ENCODE assay signal across 12 cellular contexts in genomic region chr11:101442171-101442570, GRCh38.
DNase-seq lines count a peak whose midpoint lies in the region; ATAC-seq and TF ChIP-seq lines count a peak whose summit lies in the region.
"Had no signal": no experiment of that assay in that cellular context is flagged by ENCODE, and none has a peak within 500 bp of the region (broad histone marks: within the 10 kb centered on the region; RNA-seq: fewer than 3 reads in every experiment).

No MANE protein-coding gene starts in this region.

- WGBS in smooth muscle cell (ENCODE audit: low lambda C conversion rate): 44% methylated on average over 4 of the region's 4 CpGs
- 68 to 74% (median 69%) methylated on average over 4 of the region's 4 CpGs for WGBS in psoas muscle, 3 donors

- peak overlapping the region; percentile 75 for H3K27ac ChIP-seq in left ventricle myocardium inferior (replicated peaks)
- peak overlapping the region; percentile 65 for H3K27ac ChIP-seq in smooth muscle cell (ENCODE audit: low read depth)
- no peak overlapping the region for H3K27ac ChIP-seq in psoas muscle

- no peaks in the 10 kb centered on the region for H4K20me1 ChIP-seq in smooth muscle cell (ENCODE audit: low read depth)

- H3K4me2 ChIP-seq in smooth muscle cell: no peak overlapping the region

- in situ Hi-C loops in astrocyte of the spinal cord (cut with HindIII; ENCODE audit: low sequenced_read_pairs): no loop called here

- no peaks in the 10 kb centered on the region for H3K79me2 ChIP-seq in smooth muscle cell (ENCODE audit: low read depth)

- TF ChIP-seq CTCF in astrocyte of the spinal cord (IDR thresholded peaks at IDR 0.05; ENCODE audit: low read depth, low read length) (no peak), left ventricle myocardium inferior (IDR thresholded peaks at IDR 0.05; ENCODE audit: borderline replicate concordance) (no peak), smooth muscle cell (IDR thresholded peaks at IDR 0.05; ENCODE audit: borderline replicate concordance, insufficient read depth, poor library complexity, severe bottlenecking) (no peak), psoas muscle (IDR thresholded peaks at IDR 0.05) (no peak)

- H3K4me3 ChIP-seq in astrocyte of the spinal cord (ENCODE audit: low read depth, low read length) (no peak overlapping the region), left ventricle myocardium inferior (no peak overlapping the region), smooth muscle cell (no peak overlapping the region), psoas muscle (no peak overlapping the region)

- H3K9ac ChIP-seq in smooth muscle cell (ENCODE audit: low read depth): no peak overlapping the region

- H3F3A ChIP-seq in smooth muscle cell (ENCODE audit: low read depth): no peaks in the 10 kb centered on the region

- H2AFZ ChIP-seq in smooth muscle cell (ENCODE audit: low read depth): no peak overlapping the region

- peak; percentile 70 for DNase-seq in GM03348 (ENCODE audit: low spot score)
- DNase-seq in astrocyte of the spinal cord (ENCODE audit: low read depth, low spot score): peak; percentile 65
- DNase-seq in left ventricle myocardium inferior: no peak
- DNase-seq in smooth muscle cell (lab: John Stamatoyannopoulos, UW; ENCODE audit: unreplicated experiment): no peak
- DNase-seq in LoVo (ENCODE audit: low spot score): no peak
- DNase-seq in NCI-H2196 (lab: John Stamatoyannopoulos, UW; ENCODE audit: unreplicated experiment): no peak
- no peak for DNase-seq in psoas muscle
- DNase-seq: activated CD8-positive, alpha-beta memory T cell treated with anti-CD3 and anti-CD28 coated beads, Interleukin-2, amount 10 ng/mL, durations not matched to agents 7 days and 5 days; CD4-positive, CD25-positive, alpha-beta regulatory T cell; NCI-H146; NCI-H748 treated with DMSO at 0.1 percent for 48 hours had no signal

- H3K27me3 ChIP-seq in left ventricle myocardium inferior (ENCODE audit: low read depth): no peaks in the 10 kb centered on the region
- H3K27me3 ChIP-seq in smooth muscle cell (ENCODE audit: low read depth): no peaks in the 10 kb centered on the region
- no peaks in the 10 kb centered on the region for H3K27me3 ChIP-seq in psoas muscle (ENCODE audit: insufficient read depth in 3 of 3, low read length in 2 of 3)

- H3K9me3 ChIP-seq in left ventricle myocardium inferior (replicated peaks): no peaks in the 10 kb centered on the region
- no peaks in the 10 kb centered on the region for H3K9me3 ChIP-seq in smooth muscle cell (replicated peaks; ENCODE audit: low read depth)
- H3K9me3 ChIP-seq in psoas muscle: no peaks in the 10 kb centered on the region

- intact Hi-C loops in left ventricle myocardium inferior (cut with micrococcal nuclease): no loop called here
- intact Hi-C loops in psoas muscle (cut with DNase I): no loop called here

- ATAC-seq in psoas muscle (no peak), HG03135 (IDR thresholded peaks at IDR 0.05; ENCODE audit: unreplicated experiment) (no peak)
- ATAC-seq: activated CD8-positive, alpha-beta memory T cell treated with anti-CD3 and anti-CD28 coated beads, Interleukin-2, amount 10 ng/mL, durations not matched to agents 7 days and 5 days had no signal

- H3K4me1 ChIP-seq in left ventricle myocardium inferior: peaks cover 34% of the 10 kb centered on the region
- H3K4me1 ChIP-seq in smooth muscle cell (ENCODE audit: low read depth): peaks cover 13% of the 10 kb centered on the region
- no peaks in the 10 kb centered on the region for H3K4me1 ChIP-seq in psoas muscle

- H3K36me3 ChIP-seq in left ventricle myocardium inferior (no peaks in the 10 kb centered on the region), smooth muscle cell (ENCODE audit: low read depth) (no peaks in the 10 kb centered on the region), psoas muscle (ENCODE audit: insufficient read depth in 1 of 2, low read depth in 1 of 2) (no peaks in the 10 kb centered on the region)

Comparison
In these comparisons a context has a peak if more than half of its experiments do, and no peak if none do; other contexts are left out.
1. DNase-seq: peak in GM03348 (single experiment) and astrocyte of the spinal cord (single experiment); none in left ventricle myocardium inferior (single experiment), smooth muscle cell (single experiment), LoVo (single experiment), NCI-H2196 (single experiment) and psoas muscle (0 of 2).